ENCODE assay signal across 8 cellular contexts in genomic region chr1:214551436-214552173, GRCh38. TPM values are rescaled to one million over a fixed set of nuclear protein-coding genes. Genes with fewer than 3 reads are reported as not detected.
DNase-seq lines count a peak whose midpoint lies in the region; ATAC-seq lines count a peak whose summit lies in the region.

PTPN14 (minus strand) TSS chr1:214551602; CDS start chr1:214464803, 86,799 bp downstream.

- H3K4me1 ChIP-seq in SJSA1 (replicated peaks) = peaks cover 34% of the 10 kb centered on the region

- H3K4me3 Mint-ChIP-seq in dendritic cell treated with granulocyte-macrophage colony-stimulating factor and Interleukin-4, amounts not matched to agents 40 ng/mL and 50 ng/mL, for 4 days = peak within 1 kb of the TSS; percentile 72

- H3K4me1 Mint-ChIP-seq in dendritic cell treated with granulocyte-macrophage colony-stimulating factor and Interleukin-4, amounts not matched to agents 40 ng/mL and 50 ng/mL, for 4 days (ENCODE audit: low read depth) = peaks cover 13% of the 10 kb centered on the region

- H3K4me3 ChIP-seq in SJSA1 = peak within 1 kb of the TSS; percentile 82

- H3K36me3 ChIP-seq in SJSA1 = peaks cover 33% of the 10 kb centered on the region

- DNase-seq in NCI-H146 (lab: John Stamatoyannopoulos, UW) = peak; percentile 43
- DNase-seq in NCI-H146 treated with DMSO at 0.1 percent for 48 hours (lab: John Stamatoyannopoulos, UW; ENCODE audit: unreplicated experiment) = no peak
- peak; percentile 95 to 97 for DNase-seq in SJSA1 (ENCODE audit: low read depth in 1 of 2, low spot score in 2 of 2)
- peak; percentile 98 for DNase-seq in kidney tubule cell (ENCODE audit: low spot score)
- DNase-seq in smooth muscle cell of the brain vasculature (ENCODE audit: low read depth, low spot score) = peak; percentile 80
- DNase-seq in activated effector memory CD4-positive, alpha-beta T cell treated with anti-CD3 and anti-CD28 coated beads, Interleukin-2, amount 50 U/mL, for 16 hours = no peak

- H3K27me3 Mint-ChIP-seq in dendritic cell treated with granulocyte-macrophage colony-stimulating factor and Interleukin-4, amounts not matched to agents 40 ng/mL and 50 ng/mL, for 4 days = peaks cover 61% of the 10 kb centered on the region

- intact Hi-C loops in dendritic cell treated with granulocyte-macrophage colony-stimulating factor and Interleukin-4, amounts not matched to agents 40 ng/mL and 50 ng/mL, for 4 days (cut with micrococcal nuclease) = no loop called here

- no peaks in the 10 kb centered on the region for H3K27me3 ChIP-seq in SJSA1 (replicated peaks)

- H3K9me3 Mint-ChIP-seq in dendritic cell treated with granulocyte-macrophage colony-stimulating factor and Interleukin-4, amounts not matched to agents 40 ng/mL and 50 ng/mL, for 4 days = no peaks in the 10 kb centered on the region

- H3K36me3 Mint-ChIP-seq in dendritic cell treated with granulocyte-macrophage colony-stimulating factor and Interleukin-4, amounts not matched to agents 40 ng/mL and 50 ng/mL, for 4 days (ENCODE audit: low read depth) = no peaks in the 10 kb centered on the region

- no peak within 1 kb of the TSS for H3K27ac Mint-ChIP-seq in dendritic cell treated with granulocyte-macrophage colony-stimulating factor and Interleukin-4, amounts not matched to agents 40 ng/mL and 50 ng/mL, for 4 days

- no peaks in the 10 kb centered on the region for H3K9me3 ChIP-seq in SJSA1 (replicated peaks)

- ATAC-seq in HG02610 (IDR thresholded peaks at IDR 0.05; ENCODE audit: unreplicated experiment) = peak; percentile 33

- H3K27ac ChIP-seq in SJSA1 = peak within 1 kb of the TSS; percentile 99

RNA-seq across cellular contexts. Expression of gene PTPN14, which starts in this region (rescaled TPM):
- total RNA-seq in SJSA1 (2014; rRNA removed; shearing (Covaris generic)) = 18.8 and 39.1 TPM in 2 replicates

Comparison
In these comparisons a context has a peak if more than half of its experiments do, and no peak if none do; other contexts are left out.
1. DNase-seq: peak in NCI-H146 (single experiment), SJSA1 (2 of 2), kidney tubule cell (single experiment) and smooth muscle cell of the brain vasculature (single experiment); none in NCI-H146 treated with DMSO at 0.1 percent for 48 hours (single experiment) and activated effector memory CD4-positive, alpha-beta T cell treated with anti-CD3 and anti-CD28 coated beads, Interleukin-2, amount 50 U/mL, for 16 hours (single experiment).